Comparison of ENCODE assay signal across 31 cellular contexts in genomic region chr4:70701271-70701670, GRCh38. TPM values are rescaled to one million over a fixed set of nuclear protein-coding genes. Genes with fewer than 3 reads are reported as not detected.
DNase-seq lines count a peak whose midpoint lies in the region; ATAC-seq and TF ChIP-seq lines count a peak whose summit lies in the region.
"Had no signal": no experiment of that assay in that cellular context is flagged by ENCODE, and none has a peak within 500 bp of the region (broad histone marks: within the 10 kb centered on the region; RNA-seq: fewer than 3 reads in every experiment).

No MANE protein-coding gene starts in this region.

- no peaks in the 10 kb centered on the region for H3K36me3 ChIP-seq in breast epithelium
- no peaks in the 10 kb centered on the region for H3K36me3 ChIP-seq in RWPE2 (ENCODE audit: low read depth)
- H3K36me3 ChIP-seq in esophagus (ENCODE audit: control insufficient read depth in 2 of 2, insufficient read depth in 2 of 2, low read length in 1 of 2) = no peaks in the 10 kb centered on the region
- H3K36me3 ChIP-seq: BE2C had no signal

- H3K27ac Mint-ChIP-seq in MCF 10A (ENCODE audit: low read depth, unreplicated experiment) = peak overlapping the region; percentile 75
- no peak overlapping the region for H3K27ac Mint-ChIP-seq in activated naive CD4-positive, alpha-beta T cell treated with anti-CD3 and anti-CD28 coated beads, Interleukin-2, amount 50 U/mL, for 72 hours
- H3K27ac Mint-ChIP-seq: CD14-positive monocyte, GM23338, H9, HFFc6 had no signal

- no peak overlapping the region for H3K4me3 Mint-ChIP-seq in MCF 10A (ENCODE audit: unreplicated experiment)
- H3K4me3 Mint-ChIP-seq: CD14-positive monocyte, GM23338, H9, HFFc6 had no signal

- H3K4me1 ChIP-seq in breast epithelium (no peaks in the 10 kb centered on the region), RWPE2 (ENCODE audit: insufficient read depth, poor library complexity, severe bottlenecking) (peaks cover 21% of the 10 kb centered on the region), esophagus (ENCODE audit: control insufficient read depth in 2 of 2, insufficient read depth in 2 of 2, low read length in 1 of 2) (no peaks in the 10 kb centered on the region)
- H3K4me1 ChIP-seq: BE2C had no signal

- H3K9me3 ChIP-seq in breast epithelium (no peaks in the 10 kb centered on the region), RWPE2 (ENCODE audit: severe bottlenecking) (no peaks in the 10 kb centered on the region), esophagus (ENCODE audit: control insufficient read depth in 2 of 2, insufficient read depth in 1 of 2, low read depth in 1 of 2, low read length in 1 of 2) (no peaks in the 10 kb centered on the region)
- H3K9me3 ChIP-seq: BE2C, SJSA1 had no signal

- TF ChIP-seq POLR2A in breast epithelium (IDR thresholded peaks at IDR 0.05) (no peak), erythroblast (IDR thresholded peaks at IDR 0.05; ENCODE audit: low read length) (no peak)

- no peak overlapping the region for H3K27ac ChIP-seq in breast epithelium
- H3K27ac ChIP-seq in RWPE2 (ENCODE audit: poor library complexity, severe bottlenecking) = peak overlapping the region; percentile 94
- peak overlapping the region; percentile 59 to 67 for H3K27ac ChIP-seq in esophagus (ENCODE audit: low read depth in 2 of 2, low read length in 1 of 2)
- H3K27ac ChIP-seq: KMS-11, SJSA1 had no signal

- 54 to 71% methylated on average over 1 of the region's 1 CpG for WGBS in esophagus, 2 donors

- intact Hi-C loops in MCF 10A (cut with micrococcal nuclease) = loop anchor here (5.0 kb wide), 2 partner anchors 49 to 136 kb away; partner anchors contain the start of gene GRSF1
- intact Hi-C loops in breast epithelium (cut with DNase I; ENCODE audit: low total_unique reads) = no loop called here

- H3K36me3 Mint-ChIP-seq in MCF 10A (ENCODE audit: insufficient read depth, unreplicated experiment) = peaks cover 6% of the 10 kb centered on the region
- H3K36me3 Mint-ChIP-seq in activated naive CD4-positive, alpha-beta T cell treated with anti-CD3 and anti-CD28 coated beads, Interleukin-2, amount 50 U/mL, for 72 hours = peaks cover 0 to 5% of the 10 kb centered on the region in 2 donors
- H3K36me3 Mint-ChIP-seq: CD14-positive monocyte, IgD-negative memory B cell had no signal

- DNase-seq in MCF 10A (ENCODE audit: unreplicated experiment) (peak; percentile 47), breast epithelium (ENCODE audit: low spot score in 2 of 2) (no peak), RWPE2 (ENCODE audit: low spot score) (no peak), erythroblast (lab: John Stamatoyannopoulos, UW) (no peak), COLO829 (ENCODE audit: low spot score) (no peak)
- no peak for DNase-seq in activated naive CD4-positive, alpha-beta T cell treated with anti-CD3 and anti-CD28 coated beads, Interleukin-2, amount 50 U/mL, for 72 hours (ENCODE audit: low spot score in 2 of 2)
- DNase-seq: 8988T; ACHN; BE2C; CD8-positive, alpha-beta memory T cell; DMS153; DND-41; H9; HFFc6; NCI-H1092; NCI-H1417 treated with DMSO at 0.1 percent for 48 hours; NCI-H1694 treated with DMSO at 0.1 percent for 48 hours; NCI-H2081; NCI-H2171 treated with DMSO at 0.1 percent for 48 hours; NCI-H345; NCI-H524; NCI-H748 treated with DMSO at 0.1 percent for 48 hours; PC-3; Right ventricle myocardium superior had no signal

- peaks cover 6% of the 10 kb centered on the region for H3K4me1 Mint-ChIP-seq in MCF 10A (ENCODE audit: insufficient read depth, unreplicated experiment)

- no TSS peak for BruUV-seq in MCF 10A (replicated peaks; lab: Mats Ljungman, UMichigan)

- no peak overlapping the region for H3K4me3 ChIP-seq in breast epithelium
- no peak overlapping the region for H3K4me3 ChIP-seq in RWPE2 (ENCODE audit: severe bottlenecking)
- no peak overlapping the region for H3K4me3 ChIP-seq in esophagus (ENCODE audit: low read depth in 1 of 2, low read length in 2 of 2)
- H3K4me3 ChIP-seq: GM23338, SJSA1 had no signal

- ATAC-seq in RWPE2 (ENCODE audit: low read depth) (peak; percentile 31), GM21619 (IDR thresholded peaks at IDR 0.05; ENCODE audit: unreplicated experiment) (no peak)
- no peak for ATAC-seq in activated naive CD4-positive, alpha-beta T cell treated with anti-CD3 and anti-CD28 coated beads, Interleukin-2, amount 50 U/mL, for 72 hours
- ATAC-seq: GM23338, PC-3 had no signal

- CTCF ChIA-PET in MCF 10A (lab: Yijun Ruan, JAX) = interaction anchor here (0.6 to 3.4 kb wide), 2 partner anchors 12 to 197 kb away, joined by 3 to 26 read pairs; partner anchors contain the start of gene UTP3

- H3K27me3 Mint-ChIP-seq in MCF 10A (ENCODE audit: insufficient read depth, unreplicated experiment) = no peaks in the 10 kb centered on the region
- H3K27me3 Mint-ChIP-seq: IgD-negative memory B cell had no signal

- H3K9me3 Mint-ChIP-seq in MCF 10A (ENCODE audit: unreplicated experiment) = no peaks in the 10 kb centered on the region
- no peaks in the 10 kb centered on the region for H3K9me3 Mint-ChIP-seq in activated naive CD4-positive, alpha-beta T cell treated with anti-CD3 and anti-CD28 coated beads, Interleukin-2, amount 50 U/mL, for 72 hours
- H3K9me3 Mint-ChIP-seq: CD14-positive monocyte; CD8-positive, alpha-beta memory T cell; GM23338; H9; HFFc6; IgD-negative memory B cell had no signal

- POLR2A ChIA-PET in MCF 10A (lab: Yijun Ruan, JAX) = interaction anchor here (0.9 to 9.4 kb wide), 7 partner anchors 11 to 295 kb away, joined by 3 to 278 read pairs (median 6); partner anchors contain the start of genes DCK, GRSF1 and UTP3

- no peaks in the 10 kb centered on the region for H3K27me3 ChIP-seq in breast epithelium
- no peaks in the 10 kb centered on the region for H3K27me3 ChIP-seq in RWPE2 (ENCODE audit: insufficient read depth, poor library complexity, severe bottlenecking)
- no peaks in the 10 kb centered on the region for H3K27me3 ChIP-seq in esophagus (ENCODE audit: control insufficient read depth in 1 of 2, insufficient read depth in 2 of 2, low read length in 2 of 2)
- H3K27me3 ChIP-seq: BE2C, SJSA1 had no signal

- TF ChIP-seq CTCF in MCF 10A (IDR thresholded peaks at IDR 0.05; ENCODE audit: unreplicated experiment) (no peak), breast epithelium (IDR thresholded peaks at IDR 0.05) (no peak), RWPE2 (IDR thresholded peaks at IDR 0.05; ENCODE audit: poor library complexity, severe bottlenecking) (no peak)

RNA-seq across cellular contexts. Expression of gene UTP3, which starts 12.9 kb away (rescaled TPM):
- 45.4 and 47.5 TPM in 2 replicates for total RNA-seq in MCF 10A (2022)
- 10 to 100 TPM; 18.9 to 22.0 (median 19.3) TPM for total RNA-seq in breast epithelium
- polyA plus RNA-seq in esophagus = 10 to 100 TPM; 19.9 to 24.2 TPM
- 10 to 100 TPM; 19.3 to 31.6 TPM for total RNA-seq in activated naive CD4-positive, alpha-beta T cell treated with anti-CD3 and anti-CD28 coated beads, Interleukin-2, amount 50 U/mL, for 72 hours

RNA-seq across cellular contexts. Expression of gene RUFY3, which starts 20.5 kb away (rescaled TPM):
- total RNA-seq in MCF 10A (2022) (42.7 and 48.7 TPM in 2 replicates), breast epithelium (10 to 100 TPM; 60.0 to 95.9 (median 83.6) TPM)
- polyA plus RNA-seq in esophagus = 10 to 100 TPM; 19.4 to 25.1 TPM
- 10 to 100 TPM; 16.0 to 23.5 TPM for total RNA-seq in activated naive CD4-positive, alpha-beta T cell treated with anti-CD3 and anti-CD28 coated beads, Interleukin-2, amount 50 U/mL, for 72 hours

RNA-seq across cellular contexts. Expression of gene JCHAIN, which starts 35.0 kb away (rescaled TPM):
- total RNA-seq in MCF 10A (2022) (not detected in 2 replicates), breast epithelium (100 to 1,000 TPM in 2 of 3 donors, 10 to 100 TPM in 1; 10.1 to 700 (median 337) TPM)
- polyA plus RNA-seq in esophagus = 1 to 10 TPM; 4.2 to 5.4 TPM
- total RNA-seq in activated naive CD4-positive, alpha-beta T cell treated with anti-CD3 and anti-CD28 coated beads, Interleukin-2, amount 50 U/mL, for 72 hours = under 1 TPM in 1 of 2 donors, not detected in 1; 0.68 TPM
- total RNA-seq: CD8-positive, alpha-beta memory T cell; GM23338; H9; PC-3; SJSA1 had no signal
- polyA plus RNA-seq: CD8-positive, alpha-beta memory T cell had no signal

Comparison
In these comparisons a context has a peak if more than half of its experiments do, and no peak if none do; other contexts are left out.
1. H3K27ac ChIP-seq: peak in RWPE2 (single experiment) and esophagus (2 of 2); none in breast epithelium (0 of 2).